ENCODE assay signal across 1 cellular context in the genomic region with DNA sequence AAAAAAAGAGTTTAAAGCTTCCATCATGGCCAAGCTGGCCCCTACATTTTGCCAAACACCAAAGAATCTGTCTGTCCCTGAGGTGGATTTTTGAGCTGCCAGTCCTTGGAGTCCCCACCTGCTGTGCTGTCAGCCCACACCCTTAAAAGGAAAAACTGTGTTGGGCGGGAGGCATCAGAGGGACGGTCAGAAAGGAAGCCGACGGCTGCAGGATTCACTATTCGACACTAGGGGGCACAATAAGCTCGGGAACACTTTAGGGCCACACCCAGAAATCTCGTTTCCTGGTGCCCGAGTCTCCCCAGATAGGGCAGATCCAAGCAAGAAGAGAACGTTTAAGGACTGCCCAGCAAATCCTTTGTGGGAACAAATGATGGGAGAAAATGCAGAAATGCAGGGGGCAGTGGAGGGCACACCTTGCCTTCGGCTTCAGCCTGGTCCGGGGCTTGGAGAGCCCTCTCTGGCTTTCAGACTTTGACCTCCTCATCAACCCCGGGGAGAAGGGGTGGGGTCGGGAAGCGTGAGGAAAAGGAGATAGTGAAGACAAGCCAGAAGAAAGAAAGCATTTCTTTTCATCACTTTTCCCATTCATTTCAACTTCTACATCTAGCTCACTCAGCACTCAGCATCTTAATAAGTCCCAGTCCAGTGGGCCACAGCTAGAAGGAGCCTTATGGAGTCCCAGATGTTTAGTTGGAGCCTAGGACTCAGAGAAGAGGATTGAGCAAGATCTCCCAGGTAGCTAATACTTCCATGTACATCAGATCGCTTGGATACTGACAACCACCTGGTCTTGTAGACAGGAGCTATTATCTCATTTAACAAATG.
TF ChIP-seq lines count a peak whose summit lies in the region.

No MANE protein-coding gene starts in this region.

TF ChIP-seq in K562, 482 proteins besides CTCF, POLR2A, EP300 and RAD21 (continued from another document and continues in another):
- TF ChIP-seq, protein P1, sequence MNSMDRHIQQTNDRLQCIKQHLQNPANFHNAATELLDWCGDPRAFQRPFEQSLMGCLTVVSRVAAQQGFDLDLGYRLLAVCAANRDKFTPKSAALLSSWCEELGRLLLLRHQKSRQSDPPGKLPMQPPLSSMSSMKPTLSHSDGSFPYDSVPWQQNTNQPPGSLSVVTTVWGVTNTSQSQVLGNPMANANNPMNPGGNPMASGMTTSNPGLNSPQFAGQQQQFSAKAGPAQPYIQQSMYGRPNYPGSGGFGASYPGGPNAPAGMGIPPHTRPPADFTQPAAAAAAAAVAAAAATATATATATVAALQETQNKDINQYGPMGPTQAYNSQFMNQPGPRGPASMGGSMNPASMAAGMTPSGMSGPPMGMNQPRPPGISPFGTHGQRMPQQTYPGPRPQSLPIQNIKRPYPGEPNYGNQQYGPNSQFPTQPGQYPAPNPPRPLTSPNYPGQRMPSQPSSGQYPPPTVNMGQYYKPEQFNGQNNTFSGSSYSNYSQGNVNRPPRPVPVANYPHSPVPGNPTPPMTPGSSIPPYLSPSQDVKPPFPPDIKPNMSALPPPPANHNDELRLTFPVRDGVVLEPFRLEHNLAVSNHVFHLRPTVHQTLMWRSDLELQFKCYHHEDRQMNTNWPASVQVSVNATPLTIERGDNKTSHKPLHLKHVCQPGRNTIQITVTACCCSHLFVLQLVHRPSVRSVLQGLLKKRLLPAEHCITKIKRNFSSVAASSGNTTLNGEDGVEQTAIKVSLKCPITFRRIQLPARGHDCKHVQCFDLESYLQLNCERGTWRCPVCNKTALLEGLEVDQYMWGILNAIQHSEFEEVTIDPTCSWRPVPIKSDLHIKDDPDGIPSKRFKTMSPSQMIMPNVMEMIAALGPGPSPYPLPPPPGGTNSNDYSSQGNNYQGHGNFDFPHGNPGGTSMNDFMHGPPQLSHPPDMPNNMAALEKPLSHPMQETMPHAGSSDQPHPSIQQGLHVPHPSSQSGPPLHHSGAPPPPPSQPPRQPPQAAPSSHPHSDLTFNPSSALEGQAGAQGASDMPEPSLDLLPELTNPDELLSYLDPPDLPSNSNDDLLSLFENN (IDR thresholded peaks at IDR 0.05; ENCODE audit: low read depth in 2 of 2, low read length in 2 of 2): no peak
- TF ChIP-seq SPI1 (IDR thresholded peaks at IDR 0.05; ENCODE audit: borderline replicate concordance, low read depth, low read length) (no peak), SP1 (CRISPR knock-in tag; IDR thresholded peaks at IDR 0.05) (peak; percentile 86), DEAF1 (CRISPR knock-in tag; IDR thresholded peaks at IDR 0.05) (peak; percentile 97), PHF21A (IDR thresholded peaks at IDR 0.05; ENCODE audit: borderline replicate concordance, low read depth) (no peak), MCM7 (IDR thresholded peaks at IDR 0.05) (no peak), KLF13 (tag; IDR thresholded peaks at IDR 0.05; ENCODE audit: borderline replicate concordance, low read depth) (peak; percentile 74; the same call in 1 of the 2 replicates), NEUROD1 (IDR thresholded peaks at IDR 0.05; ENCODE audit: borderline replicate concordance, low read depth, low read length, partially characterized antibody) (peak; percentile 58), NBN (IDR thresholded peaks at IDR 0.05; ENCODE audit: low read depth) (peak; percentile 60; the same call in 1 of the 2 replicates), MTA3 (IDR thresholded peaks at IDR 0.05; ENCODE audit: borderline replicate concordance) (peak; percentile 27; the same call in 1 of the 2 replicates), MGA (IDR thresholded peaks at IDR 0.05) (no peak; the same call in 1 of the 2 replicates), LCOR (CRISPR knock-in tag; IDR thresholded peaks at IDR 0.05) (peak; percentile 53; the same call in 1 of the 2 replicates), HNRNPL (IDR thresholded peaks at IDR 0.05; ENCODE audit: low read depth, low read length) (no peak), UBTF (IDR thresholded peaks at IDR 0.05; ENCODE audit: borderline replicate concordance in 1 of 2, low read depth in 2 of 2, low read length in 2 of 2) (0 out of 4 replicates have a peak, but pooled peaks have one; percentile 2 to 8), SMAD3 (CRISPR knock-in tag; conservative IDR thresholded peaks at IDR 0.05) (0 out of 2 replicates have a peak, but pooled peaks have one; percentile 8), ZHX1 (conservative IDR thresholded peaks at IDR 0.05; ENCODE audit: low read length) (no peak), SMARCA4 (IDR thresholded peaks at IDR 0.05) (0 out of 2 replicates have a peak, but pooled peaks have one; percentile 7), CTBP1 (IDR thresholded peaks at IDR 0.05; ENCODE audit: borderline replicate concordance) (peak; percentile 87)
- TF ChIP-seq, protein P2, sequence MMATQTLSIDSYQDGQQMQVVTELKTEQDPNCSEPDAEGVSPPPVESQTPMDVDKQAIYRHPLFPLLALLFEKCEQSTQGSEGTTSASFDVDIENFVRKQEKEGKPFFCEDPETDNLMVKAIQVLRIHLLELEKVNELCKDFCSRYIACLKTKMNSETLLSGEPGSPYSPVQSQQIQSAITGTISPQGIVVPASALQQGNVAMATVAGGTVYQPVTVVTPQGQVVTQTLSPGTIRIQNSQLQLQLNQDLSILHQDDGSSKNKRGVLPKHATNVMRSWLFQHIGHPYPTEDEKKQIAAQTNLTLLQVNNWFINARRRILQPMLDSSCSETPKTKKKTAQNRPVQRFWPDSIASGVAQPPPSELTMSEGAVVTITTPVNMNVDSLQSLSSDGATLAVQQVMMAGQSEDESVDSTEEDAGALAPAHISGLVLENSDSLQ (IDR thresholded peaks at IDR 0.05): peak; percentile 82
- TF ChIP-seq, protein P3, sequence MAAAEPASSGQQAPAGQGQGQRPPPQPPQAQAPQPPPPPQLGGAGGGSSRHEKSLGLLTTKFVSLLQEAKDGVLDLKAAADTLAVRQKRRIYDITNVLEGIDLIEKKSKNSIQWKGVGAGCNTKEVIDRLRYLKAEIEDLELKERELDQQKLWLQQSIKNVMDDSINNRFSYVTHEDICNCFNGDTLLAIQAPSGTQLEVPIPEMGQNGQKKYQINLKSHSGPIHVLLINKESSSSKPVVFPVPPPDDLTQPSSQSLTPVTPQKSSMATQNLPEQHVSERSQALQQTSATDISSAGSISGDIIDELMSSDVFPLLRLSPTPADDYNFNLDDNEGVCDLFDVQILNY (CRISPR knock-in tag; IDR thresholded peaks at IDR 0.05): no peak
